In the genomic region with DNA sequence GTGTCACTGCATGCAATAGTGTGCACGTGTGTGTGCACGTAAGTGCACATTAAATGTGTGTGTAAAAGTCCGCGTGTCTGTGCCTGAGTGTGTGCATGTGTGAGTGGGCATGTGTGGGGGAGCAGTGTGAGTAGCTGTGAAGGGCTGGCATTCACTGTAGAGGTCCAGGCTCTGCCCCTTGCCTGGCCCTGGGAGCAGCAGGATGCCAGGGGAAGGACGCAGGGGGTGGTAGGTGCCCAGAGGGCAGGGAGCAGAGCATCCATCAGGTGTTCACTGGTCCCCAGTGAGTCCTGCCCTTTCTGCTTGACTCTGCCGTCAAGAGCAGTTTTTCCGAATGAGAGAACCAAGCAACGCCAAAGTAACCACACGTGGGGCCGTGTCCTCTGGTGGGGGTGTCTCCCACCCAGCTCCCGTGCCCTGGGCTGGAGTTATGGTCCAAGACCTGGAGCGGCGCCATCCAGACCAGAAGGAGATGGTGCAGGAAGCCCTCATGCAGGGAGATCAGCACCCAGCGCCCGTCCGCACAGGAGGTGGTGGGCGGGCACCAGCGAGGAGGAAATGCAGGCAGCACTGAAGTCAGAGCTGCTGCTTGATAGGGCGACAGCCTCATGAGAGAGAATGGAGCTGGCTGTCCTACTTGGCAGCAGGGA, we compare ENCODE assay signal across 12 cellular contexts.
DNase-seq lines count a peak whose midpoint lies in the region; ATAC-seq and TF ChIP-seq lines count a peak whose summit lies in the region.
"Had no signal": no experiment of that assay in that cellular context is flagged by ENCODE, and none has a peak within 500 bp of the region (broad histone marks: within the 10 kb centered on the region; RNA-seq: fewer than 3 reads in every experiment).

No MANE protein-coding gene starts in this region.

- H3K27ac Mint-ChIP-seq in progenitor cell of endocrine pancreas, result no peak overlapping the region
- H3K27ac Mint-ChIP-seq: mesothelial cell of epicardium had no signal

- peak; percentile 56 for DNase-seq in activated CD4-positive, alpha-beta T cell treated with anti-CD3 and anti-CD28 coated beads for 48 hours
- DNase-seq in activated CD4-positive, alpha-beta T cell treated with anti-CD3 and anti-CD28 coated beads for 1 hour, result no peak
- DNase-seq in activated T-cell treated with anti-CD3 and anti-CD28 coated beads, Interleukin-2, amount 50 U/mL, for 4 hours, result no peak
- DNase-seq in mesenteric fat pad (ENCODE audit: low spot score), result peak; percentile 76
- DNase-seq in stimulated activated CD8-positive, alpha-beta memory T cell treated with anti-CD3 and anti-CD28 coated beads, Interleukin-4, amount 100 ng/mL, for 48 hours, result peak; percentile 36
- DNase-seq in progenitor cell of endocrine pancreas (ENCODE audit: low spot score, unreplicated experiment), result no peak
- DNase-seq in NCI-H510A treated with DMSO at 0.1 percent for 48 hours (lab: John Stamatoyannopoulos, UW), result no peak
- DNase-seq: erythroblast, ovary, RPMI8226 had no signal

- H3K27me3 Mint-ChIP-seq in activated T-cell treated with anti-CD3 and anti-CD28 coated beads, Interleukin-2, amount 50 U/mL, for 4 hours (ENCODE audit: low read depth), result peaks cover 3% of the 10 kb centered on the region
- peaks cover 7% of the 10 kb centered on the region for H3K27me3 Mint-ChIP-seq in progenitor cell of endocrine pancreas

- no peak for TF ChIP-seq CTCF in progenitor cell of endocrine pancreas (IDR thresholded peaks at IDR 0.05; ENCODE audit: unreplicated experiment)

- ATAC-seq in activated T-cell treated with anti-CD3 and anti-CD28 coated beads, Interleukin-2, amount 50 U/mL, for 4 hours, result peak; percentile 79 to 81
- ATAC-seq in GM19467 (IDR thresholded peaks at IDR 0.05; ENCODE audit: unreplicated experiment), result no peak

- H3K4me1 Mint-ChIP-seq in activated T-cell treated with anti-CD3 and anti-CD28 coated beads, Interleukin-2, amount 50 U/mL, for 4 hours (ENCODE audit: low read depth), result peaks cover 27% of the 10 kb centered on the region
- no peaks in the 10 kb centered on the region for H3K4me1 Mint-ChIP-seq in progenitor cell of endocrine pancreas (ENCODE audit: low read depth)

- no peaks in the 10 kb centered on the region for H3K36me3 Mint-ChIP-seq in activated T-cell treated with anti-CD3 and anti-CD28 coated beads, Interleukin-2, amount 50 U/mL, for 4 hours (ENCODE audit: insufficient read depth)
- no peaks in the 10 kb centered on the region for H3K36me3 Mint-ChIP-seq in progenitor cell of endocrine pancreas (ENCODE audit: insufficient read depth)
- H3K36me3 Mint-ChIP-seq: mesothelial cell of epicardium had no signal

- no peaks in the 10 kb centered on the region for H3K9me3 Mint-ChIP-seq in activated T-cell treated with anti-CD3 and anti-CD28 coated beads, Interleukin-2, amount 50 U/mL, for 4 hours
- H3K9me3 Mint-ChIP-seq in progenitor cell of endocrine pancreas (ENCODE audit: low read depth), result no peaks in the 10 kb centered on the region
- H3K9me3 Mint-ChIP-seq: mesothelial cell of epicardium had no signal

- H3K4me3 Mint-ChIP-seq in activated T-cell treated with anti-CD3 and anti-CD28 coated beads, Interleukin-2, amount 50 U/mL, for 4 hours, result no peak overlapping the region
- H3K4me3 Mint-ChIP-seq in progenitor cell of endocrine pancreas (ENCODE audit: low read depth), result no peak overlapping the region
- H3K4me3 Mint-ChIP-seq: mesothelial cell of epicardium had no signal

Comparison
In these comparisons a context has a peak if more than half of its experiments do, and no peak if none do; other contexts are left out.
1. DNase-seq: peak in activated CD4-positive, alpha-beta T cell treated with anti-CD3 and anti-CD28 coated beads for 48 hours (single experiment), mesenteric fat pad (single experiment) and stimulated activated CD8-positive, alpha-beta memory T cell treated with anti-CD3 and anti-CD28 coated beads, Interleukin-4, amount 100 ng/mL, for 48 hours (single experiment); none in activated CD4-positive, alpha-beta T cell treated with anti-CD3 and anti-CD28 coated beads for 1 hour (single experiment), activated T-cell treated with anti-CD3 and anti-CD28 coated beads, Interleukin-2, amount 50 U/mL, for 4 hours (single experiment), progenitor cell of endocrine pancreas (single experiment) and NCI-H510A treated with DMSO at 0.1 percent for 48 hours (single experiment).